ENCODE assay signal across 8 cellular contexts in genomic region chr13:24693862-24694471, GRCh38. TPM values are rescaled to one million over a fixed set of nuclear protein-coding genes. Genes with fewer than 3 reads are reported as not detected.
DNase-seq lines count a peak whose midpoint lies in the region; ATAC-seq, FAIRE-seq and TF ChIP-seq lines count a peak whose summit lies in the region.

No MANE protein-coding gene starts in this region.

- WGBS in GM23248 (ENCODE audit: low coverage in 1 of 2, low lambda C conversion rate in 2 of 2, missing lambda C conversion rate in 2 of 2), 2 experiments: 32 to 33% methylated on average over 17 of the region's 17 CpGs
- 20% methylated on average over 17 of the region's 17 CpGs for WGBS in right lobe of liver (ENCODE audit: insufficient coverage, low coverage, low lambda C conversion rate, missing lambda C conversion rate)
- WGBS in aorta, 2 donors: 59 to 61% methylated on average over 17 of the region's 17 CpGs

- ATAC-seq in right lobe of liver (peak; percentile 79 to 92 (median 86)), aorta (ENCODE audit: low FRiP score) (no peak)

- no peak overlapping the region for H3K4me3 ChIP-seq in GM23248
- H3K4me3 ChIP-seq in colonic mucosa: no peak overlapping the region
- no peak overlapping the region for H3K4me3 ChIP-seq in right lobe of liver
- H3K4me3 ChIP-seq in aorta (ENCODE audit: low read length in 2 of 2): no peak overlapping the region

- peaks cover 7% of the 10 kb centered on the region; the same call in 1 of the 2 replicates for H3F3A ChIP-seq in GM23248 (ENCODE audit: insufficient read depth)

- H3K9ac ChIP-seq in GM23248 (no peak overlapping the region), colonic mucosa (ENCODE audit: low read depth in 2 of 2, low read length in 2 of 2) (no peak overlapping the region)

- in situ Hi-C loops in GM23248 (cut with MboI): no loop called here

- H3K4me1 ChIP-seq in GM23248 (ENCODE audit: insufficient read depth) (peaks cover 13% of the 10 kb centered on the region), colonic mucosa (no peaks in the 10 kb centered on the region), right lobe of liver (no peaks in the 10 kb centered on the region), aorta (ENCODE audit: control insufficient read depth in 1 of 2, insufficient read depth in 2 of 2, low read length in 2 of 2) (peaks cover 0 to 3% of the 10 kb centered on the region in 2 donors)

- no peaks in the 10 kb centered on the region for H3K9me3 ChIP-seq in GM23248 (ENCODE audit: low read depth)
- H3K9me3 ChIP-seq in colonic mucosa: no peaks in the 10 kb centered on the region
- no peaks in the 10 kb centered on the region for H3K9me3 ChIP-seq in right lobe of liver
- H3K9me3 ChIP-seq in aorta (ENCODE audit: control insufficient read depth, low read length): no peaks in the 10 kb centered on the region

- no peaks in the 10 kb centered on the region for H4K20me1 ChIP-seq in GM23248 (ENCODE audit: insufficient read depth)

- no peak for FAIRE-seq in urothelium cell line (lab: Jason Lieb, UNC)

- intact Hi-C loops in colonic mucosa (cut with DNase I) (no loop called here), right lobe of liver (cut with DNase I) (no loop called here), aorta (cut with DNase I) (no loop called here)

- no peak overlapping the region for H3K4me2 ChIP-seq in GM23248 (ENCODE audit: unreplicated experiment)

- peak; percentile 65 for TF ChIP-seq CTCF in colonic mucosa (IDR thresholded peaks at IDR 0.05)
- peak; percentile 51 to 65 (median 62) for TF ChIP-seq CTCF in right lobe of liver (IDR thresholded peaks at IDR 0.05)

- peaks cover 4% of the 10 kb centered on the region for H3K27me3 ChIP-seq in GM23248 (replicated peaks; ENCODE audit: insufficient read depth)
- H3K27me3 ChIP-seq in colonic mucosa: no peaks in the 10 kb centered on the region
- no peaks in the 10 kb centered on the region for H3K27me3 ChIP-seq in right lobe of liver
- H3K27me3 ChIP-seq in aorta (ENCODE audit: control insufficient read depth in 1 of 2, insufficient read depth in 2 of 2, low read length in 1 of 2): no peaks in the 10 kb centered on the region

- TF ChIP-seq POLR2A in right lobe of liver (IDR thresholded peaks at IDR 0.05): no peak

- H3K79me2 ChIP-seq in GM23248 (ENCODE audit: insufficient read depth): no peaks in the 10 kb centered on the region

- H2AFZ ChIP-seq in GM23248: 0 out of 2 replicates have a peak overlapping the region, but pooled peaks have one; percentile 10

- H3K9me2 ChIP-seq in GM23248 (ENCODE audit: insufficient read depth): no peaks in the 10 kb centered on the region

- peak; percentile 15 for DNase-seq in DMS153 treated with DMSO at 0.1 percent for 48 hours (lab: John Stamatoyannopoulos, UW; ENCODE audit: unreplicated experiment)
- peak; percentile 67 for DNase-seq in GM23248
- peak; percentile 39 for DNase-seq in NCI-H146 (lab: John Stamatoyannopoulos, UW)
- peak; percentile 78 for DNase-seq in SW480 (ENCODE audit: low spot score)
- DNase-seq in colonic mucosa: peak; percentile 49
- DNase-seq in right lobe of liver: peak in 1 of 3 donors; percentile 58
- peak; percentile 36 for DNase-seq in urothelium cell line (ENCODE audit: low spot score)
- no peak for DNase-seq in aorta

- no peak overlapping the region for H3K27ac ChIP-seq in GM23248
- H3K27ac ChIP-seq in colonic mucosa: no peak overlapping the region
- no peak overlapping the region for H3K27ac ChIP-seq in right lobe of liver
- no peak overlapping the region for H3K27ac ChIP-seq in aorta (ENCODE audit: low read depth in 1 of 2, low read length in 2 of 2)

- no peaks in the 10 kb centered on the region for H3K36me3 ChIP-seq in GM23248 (ENCODE audit: low read depth)
- no peaks in the 10 kb centered on the region for H3K36me3 ChIP-seq in colonic mucosa
- no peaks in the 10 kb centered on the region for H3K36me3 ChIP-seq in right lobe of liver
- H3K36me3 ChIP-seq in aorta (ENCODE audit: control insufficient read depth in 1 of 2, insufficient read depth in 2 of 2, low read length in 1 of 2): no peaks in the 10 kb centered on the region

RNA-seq across cellular contexts. Expression of gene ATP12A, which starts 13.8 kb away (rescaled TPM):
- not detected in 2 replicates for total RNA-seq in GM23248 (2014; rRNA removed; shearing (Covaris generic))
- not detected in 2 replicates for polyA plus RNA-seq in GM23248 (2016; fragmentation: Nextera tagmentation; extraction: Ambion mirVana)
- total RNA-seq in colonic mucosa: 1 to 10 TPM in 1 of 2 donors, under 1 TPM in 1; 0.64 to 1.4 TPM
- not detected for total RNA-seq in right lobe of liver
- total RNA-seq in aorta: not detected
- polyA plus RNA-seq in aorta: under 1 TPM in 1 of 2 donors, not detected in 1; 0.38 TPM

Comparison
In these comparisons a context has a peak if more than half of its experiments do, and no peak if none do; other contexts are left out.
1. DNase-seq: peak in DMS153 treated with DMSO at 0.1 percent for 48 hours (single experiment), GM23248 (single experiment), NCI-H146 (single experiment), SW480 (single experiment), colonic mucosa (single experiment) and urothelium cell line (single experiment); none in aorta (0 of 2).